1 cellular context compared by ENCODE assay signal in the genomic region with DNA sequence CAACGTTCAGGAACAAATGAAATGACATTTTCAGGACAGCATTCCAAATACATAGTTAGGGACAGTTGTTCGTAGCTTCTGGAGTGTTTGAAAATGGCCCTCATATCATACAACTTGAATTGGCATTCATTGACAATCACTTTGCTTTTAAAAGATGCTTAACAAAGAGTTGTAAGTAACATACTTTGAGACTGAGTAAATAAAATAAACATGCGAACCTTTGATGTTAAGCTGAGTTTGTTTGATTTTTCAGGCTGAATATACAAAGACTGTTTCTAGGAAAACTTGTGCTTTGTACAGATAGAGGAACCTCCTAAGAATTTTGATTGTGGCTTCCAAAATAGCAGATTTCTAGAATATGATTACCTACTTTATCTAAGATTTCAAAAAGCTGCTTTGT.
TF ChIP-seq lines count a peak whose summit lies in the region.

No MANE protein-coding gene starts in this region.

TF ChIP-seq in IMR-90, 13 proteins besides CTCF, POLR2A, EP300 and RAD21 (continued from another document):
- TF ChIP-seq, protein P1, sequence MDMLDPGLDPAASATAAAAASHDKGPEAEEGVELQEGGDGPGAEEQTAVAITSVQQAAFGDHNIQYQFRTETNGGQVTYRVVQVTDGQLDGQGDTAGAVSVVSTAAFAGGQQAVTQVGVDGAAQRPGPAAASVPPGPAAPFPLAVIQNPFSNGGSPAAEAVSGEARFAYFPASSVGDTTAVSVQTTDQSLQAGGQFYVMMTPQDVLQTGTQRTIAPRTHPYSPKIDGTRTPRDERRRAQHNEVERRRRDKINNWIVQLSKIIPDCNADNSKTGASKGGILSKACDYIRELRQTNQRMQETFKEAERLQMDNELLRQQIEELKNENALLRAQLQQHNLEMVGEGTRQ (IDR thresholded peaks at IDR 0.05; ENCODE audit: low read depth, low read length), result no peak
